ENCODE assay signal across 1 cellular context in genomic region chr15:55738715-55739114, GRCh38.
TF ChIP-seq lines count a peak whose summit lies in the region.

No MANE protein-coding gene starts in this region.

TF ChIP-seq in HEK293, 187 proteins besides CTCF, POLR2A, EP300 and RAD21 (continued from another document):
- no peak for TF ChIP-seq ZBTB26 (tag by site-specific recombination; optimal IDR thresholded peaks at IDR 0.05)
- peak; percentile 87 for TF ChIP-seq ZNF398 (tag by site-specific recombination; IDR thresholded peaks at IDR 0.05)
- TF ChIP-seq ZNF76 (tag by site-specific recombination; IDR thresholded peaks at IDR 0.05; ENCODE audit: borderline replicate concordance, low read depth), result no peak
- no peak for TF ChIP-seq INSM2 (tag by site-specific recombination; IDR thresholded peaks at IDR 0.05)
